Comparison of ENCODE assay signal across 9 cellular contexts in genomic region chr15:67142142-67143092, GRCh38.
DNase-seq lines count a peak whose midpoint lies in the region; ATAC-seq and TF ChIP-seq lines count a peak whose summit lies in the region.
"Had no signal": no experiment of that assay in that cellular context is flagged by ENCODE, and none has a peak within 500 bp of the region (broad histone marks: within the 10 kb centered on the region; RNA-seq: fewer than 3 reads in every experiment).

No MANE protein-coding gene starts in this region.

- TF ChIP-seq CTCF in SK-N-SH (IDR thresholded peaks at IDR 0.05), result no peak
- TF ChIP-seq CTCF in fibroblast of the aortic adventitia (IDR thresholded peaks at IDR 0.05; ENCODE audit: insufficient read depth, low read length), result no peak
- TF ChIP-seq CTCF in osteocyte (IDR thresholded peaks at IDR 0.05), result no peak

- H3K36me3 ChIP-seq in SK-N-SH (replicated peaks in 1 of 2; ENCODE audit: control insufficient read depth in 1 of 2, insufficient read depth in 2 of 2, low read length in 1 of 2), result no peaks in the 10 kb centered on the region

- H3K36me3 Mint-ChIP-seq in osteocyte (ENCODE audit: unreplicated experiment), result no peaks in the 10 kb centered on the region

- DNase-seq in Daoy (ENCODE audit: low read depth), result peak; percentile 77
- peak; percentile 60 for DNase-seq in SK-N-SH
- DNase-seq in fibroblast of the aortic adventitia (ENCODE audit: low read depth), result peak; percentile 73
- no peak for DNase-seq in osteocyte (ENCODE audit: extremely low spot score, unreplicated experiment)
- no peak for DNase-seq in occipital lobe (lab: John Stamatoyannopoulos, UW)
- no peak for DNase-seq in hippocampal formation (lab: John Stamatoyannopoulos, UW)
- DNase-seq in amygdala (lab: John Stamatoyannopoulos, UW), result no peak
- DNase-seq: activated CD4-positive, alpha-beta T cell treated with anti-CD3 and anti-CD28 coated beads for 36 hours had no signal

- no peaks in the 10 kb centered on the region for H3K9me3 ChIP-seq in SK-N-SH

- H3K27me3 Mint-ChIP-seq in osteocyte (ENCODE audit: unreplicated experiment), result no peaks in the 10 kb centered on the region
- H3K27me3 Mint-ChIP-seq: activated CD4-positive, alpha-beta T cell treated with anti-CD3 and anti-CD28 coated beads for 36 hours had no signal

- POLR2A ChIA-PET in SK-N-SH (lab: Yijun Ruan, JAX), result no interaction called here

- H3K9me3 Mint-ChIP-seq in osteocyte (ENCODE audit: unreplicated experiment), result no peaks in the 10 kb centered on the region

- H3K79me2 ChIP-seq in SK-N-SH (ENCODE audit: insufficient read depth), result peaks cover 89% of the 10 kb centered on the region

- no peak for ATAC-seq in HG02759 (IDR thresholded peaks at IDR 0.05; ENCODE audit: unreplicated experiment)
- ATAC-seq: activated CD4-positive, alpha-beta T cell treated with anti-CD3 and anti-CD28 coated beads for 36 hours had no signal

- no peak overlapping the region for H3K4me3 Mint-ChIP-seq in osteocyte (ENCODE audit: unreplicated experiment)
- H3K4me3 Mint-ChIP-seq: activated CD4-positive, alpha-beta T cell treated with anti-CD3 and anti-CD28 coated beads for 36 hours had no signal

- no peaks in the 10 kb centered on the region for H3K9me2 ChIP-seq in SK-N-SH

- peak in 1 of 2 experiments; percentile 60; a peak in 2 of 4 replicates for TF ChIP-seq EP300 in SK-N-SH (IDR thresholded peaks at IDR 0.05; ENCODE audit: borderline replicate concordance in 1 of 2, low read depth in 1 of 2, low read length in 1 of 2)

- peaks cover 93% of the 10 kb centered on the region for H3K4me1 Mint-ChIP-seq in osteocyte (ENCODE audit: unreplicated experiment)

- CTCF ChIA-PET in SK-N-SH (lab: Yijun Ruan, JAX), result no interaction called here

- H3K27ac ChIP-seq in SK-N-SH (ENCODE audit: low read depth in 2 of 2, low read length in 1 of 2), result peak overlapping the region; percentile 47 to 99

- peak overlapping the region; percentile 20 for H3K27ac Mint-ChIP-seq in osteocyte (ENCODE audit: unreplicated experiment)
- H3K27ac Mint-ChIP-seq: activated CD4-positive, alpha-beta T cell treated with anti-CD3 and anti-CD28 coated beads for 36 hours had no signal

- 25% methylated on average over 12 of the region's 12 CpGs for WGBS in SK-N-SH (ENCODE audit: low lambda C conversion rate)

- H3K4me1 ChIP-seq in SK-N-SH (ENCODE audit: control insufficient read depth in 1 of 2, insufficient read depth in 2 of 2, low read depth in 1 of 2, low read length in 1 of 2), result peaks cover 36 to 68% of the 10 kb centered on the region in 2 experiments

- no peaks in the 10 kb centered on the region for H3K27me3 ChIP-seq in SK-N-SH (ENCODE audit: insufficient read depth)

- H3F3A ChIP-seq in SK-N-SH (replicated peaks; ENCODE audit: insufficient read depth), result peaks cover 49% of the 10 kb centered on the region

- no peaks in the 10 kb centered on the region for H4K20me1 ChIP-seq in SK-N-SH (ENCODE audit: insufficient read depth)

- H3K4me2 ChIP-seq in SK-N-SH, result peak overlapping the region; percentile 49

- H2AFZ ChIP-seq in SK-N-SH (ENCODE audit: low read depth), result no peak overlapping the region

- peak overlapping the region; percentile 56; the same call in 1 of the 2 replicates for H3K9ac ChIP-seq in SK-N-SH

- H3K4me3 ChIP-seq in SK-N-SH (ENCODE audit: low read depth in 2 of 2, low read length in 1 of 2) (no peak overlapping the region), fibroblast of the aortic adventitia (ENCODE audit: low read depth, low read length) (no peak overlapping the region)

- TF ChIP-seq RAD21 in SK-N-SH (IDR thresholded peaks at IDR 0.05; ENCODE audit: low read length), result no peak

TF ChIP-seq in SK-N-SH, 30 proteins besides CTCF, POLR2A, EP300 and RAD21 (continues in another document):
- TF ChIP-seq USF2 (IDR thresholded peaks at IDR 0.05; ENCODE audit: borderline replicate concordance, low read depth, low read length), result no peak
- 0 out of 2 replicates have a peak, but pooled peaks have one; percentile 17 for TF ChIP-seq MXI1 (IDR thresholded peaks at IDR 0.05; ENCODE audit: low read depth, low read length)
- no peak for TF ChIP-seq RXRA (IDR thresholded peaks at IDR 0.05; ENCODE audit: borderline replicate concordance, low read depth)
- no peak for TF ChIP-seq IRF3 (IDR thresholded peaks at IDR 0.05; ENCODE audit: low read depth, low read length)
- TF ChIP-seq ELF1 (IDR thresholded peaks at IDR 0.05), result no peak
- TF ChIP-seq FOXM1 (IDR thresholded peaks at IDR 0.05; ENCODE audit: low read depth), result 0 out of 2 replicates have a peak, but pooled peaks have one; percentile 19
- peak; percentile 18 for TF ChIP-seq CHD2 (IDR thresholded peaks at IDR 0.05; ENCODE audit: low read length, partially characterized antibody)
- TF ChIP-seq MAX (IDR thresholded peaks at IDR 0.05; ENCODE audit: low read depth), result peak; percentile 66
- TF ChIP-seq NFIC (IDR thresholded peaks at IDR 0.05; ENCODE audit: borderline replicate concordance), result peak; percentile 63
- TF ChIP-seq REST (IDR thresholded peaks at IDR 0.05; ENCODE audit: low read depth, low read length), result 0 out of 2 replicates have a peak, but pooled peaks have one; percentile 29
- no peak for TF ChIP-seq EZH2phosphoT487 (IDR thresholded peaks at IDR 0.05; ENCODE audit: borderline replicate concordance, low read depth)
- TF ChIP-seq RCOR1 (IDR thresholded peaks at IDR 0.05; ENCODE audit: low read length), result no peak
- no peak for TF ChIP-seq GABPA (IDR thresholded peaks at IDR 0.05; ENCODE audit: low read depth)
- no peak for TF ChIP-seq NRF1 (IDR thresholded peaks at IDR 0.05; ENCODE audit: low read depth, low read length)
- TF ChIP-seq JUND (IDR thresholded peaks at IDR 0.05), result peak; percentile 46; the same call in 1 of the 2 replicates
- no peak for TF ChIP-seq MEF2A (IDR thresholded peaks at IDR 0.05; ENCODE audit: borderline replicate concordance, low read depth)
- peak; percentile 66 for TF ChIP-seq FOSL2 (IDR thresholded peaks at IDR 0.05; ENCODE audit: borderline replicate concordance, low read depth)
- TF ChIP-seq SIN3A (IDR thresholded peaks at IDR 0.05; ENCODE audit: borderline replicate concordance, low read depth, low read length), result peak; percentile 61; the same call in 1 of the 2 replicates
- TF ChIP-seq RFX5 (IDR thresholded peaks at IDR 0.05; ENCODE audit: low read length), result no peak
- TF ChIP-seq USF1 (IDR thresholded peaks at IDR 0.05; ENCODE audit: borderline replicate concordance, low read depth), result no peak
- TF ChIP-seq YY1 (IDR thresholded peaks at IDR 0.05; ENCODE audit: low read depth), result no peak
- no peak for TF ChIP-seq POLR2AphosphoS5 (IDR thresholded peaks at IDR 0.05; ENCODE audit: low read depth, low read length)
- TF ChIP-seq FOXJ3 (CRISPR knock-in tag; IDR thresholded peaks at IDR 0.05), result no peak

Comparison
In these comparisons a context has a peak if more than half of its experiments do, and no peak if none do; other contexts are left out.
1. DNase-seq: peak in Daoy (single experiment), SK-N-SH (single experiment) and fibroblast of the aortic adventitia (single experiment); none in osteocyte (single experiment), occipital lobe (single experiment), hippocampal formation (0 of 2) and amygdala (0 of 56).